ENCODE assay signal across 22 cellular contexts in genomic region chr6:167568407-167569024, GRCh38.
"Had no signal": no experiment of that assay in that cellular context is flagged by ENCODE, and none has a peak within 500 bp of the region (broad histone marks: within the 10 kb centered on the region; RNA-seq: fewer than 3 reads in every experiment).

No MANE protein-coding gene starts in this region.

- H3K4me3 ChIP-seq: cardiac muscle cell, hepatocyte, left lung, tibial artery had no signal

- DNase-seq: activated B cell treated with CpG ODN at 0.5 μM for 24 hours; activated CD4-positive, alpha-beta T cell treated with anti-CD3 and anti-CD28 coated beads for 36 hours; activated CD8-positive, alpha-beta memory T cell treated with anti-CD3 and anti-CD28 coated beads, Interleukin-2, amount 10 ng/mL, durations not matched to agents 7 days and 5 days; activated CD8-positive, alpha-beta T cell treated with anti-CD3 and anti-CD28 coated beads for 36 hours; activated effector memory CD4-positive, alpha-beta T cell treated with anti-CD3 and anti-CD28 coated beads, Interleukin-2, amount 50 U/mL, for 16 hours; activated naive CD4-positive, alpha-beta T cell treated with anti-CD3 and anti-CD28 coated beads, Interleukin-2, amount 10 ng/mL, durations not matched to agents 7 days and 5 days; activated T-cell treated with anti-CD3 and anti-CD28 coated beads for 4 hours; amygdala; effector CD8-positive, alpha-beta T cell; glutamatergic neuron; kidney glomerular epithelial cell; midbrain; nucleus accumbens; stimulated activated CD4-positive, alpha-beta T cell treated with anti-CD3 and anti-CD28 coated beads, Interleukin-4, amount 100 ng/mL, for 24 hours; stimulated activated naive CD8-positive, alpha-beta T cell treated with anti-CD3 and anti-CD28 coated beads, Interleukin-15, Interleukin-2, amounts not matched to agents 100 U/mL and 50 U/mL, for 24 hours; T1000; tibial artery had no signal

- H3K27me3 ChIP-seq: cardiac muscle cell, hepatocyte, left lung, tibial artery had no signal

- H3K4me1 Mint-ChIP-seq: activated B cell treated with CpG ODN at 0.5 μM for 24 hours; activated CD4-positive, alpha-beta T cell treated with anti-CD3 and anti-CD28 coated beads for 36 hours; activated CD8-positive, alpha-beta memory T cell treated with anti-CD3 and anti-CD28 coated beads, Interleukin-2, amount 10 ng/mL, durations not matched to agents 7 days and 5 days; activated naive CD4-positive, alpha-beta T cell treated with anti-CD3 and anti-CD28 coated beads, Interleukin-2, amount 10 ng/mL, durations not matched to agents 7 days and 5 days had no signal

- H3K27me3 Mint-ChIP-seq: activated CD4-positive, alpha-beta T cell treated with anti-CD3 and anti-CD28 coated beads for 36 hours; activated CD8-positive, alpha-beta memory T cell treated with anti-CD3 and anti-CD28 coated beads, Interleukin-2, amount 10 ng/mL, durations not matched to agents 7 days and 5 days; dendritic cell treated with granulocyte-macrophage colony-stimulating factor and Interleukin-4, amounts not matched to agents 40 ng/mL and 50 ng/mL, for 4 days had no signal

- H3K4me2 ChIP-seq: hepatocyte had no signal

- H3K9me3 Mint-ChIP-seq: activated B cell treated with CpG ODN at 0.5 μM for 24 hours; activated CD8-positive, alpha-beta T cell treated with anti-CD3 and anti-CD28 coated beads for 36 hours; dendritic cell treated with granulocyte-macrophage colony-stimulating factor and Interleukin-4, amounts not matched to agents 40 ng/mL and 50 ng/mL, for 4 days; natural killer cell treated with Interleukin-12 subunit alpha and Interleukin-12 subunit beta and Interleukin-15 and Interleukin-18, amount 100 ng/mL, for 72 hours had no signal

- H3K4me3 Mint-ChIP-seq: activated B cell treated with CpG ODN at 0.5 μM for 24 hours; activated CD4-positive, alpha-beta T cell treated with anti-CD3 and anti-CD28 coated beads for 36 hours; activated CD8-positive, alpha-beta memory T cell treated with anti-CD3 and anti-CD28 coated beads, Interleukin-2, amount 10 ng/mL, durations not matched to agents 7 days and 5 days; activated CD8-positive, alpha-beta T cell treated with anti-CD3 and anti-CD28 coated beads for 36 hours; activated naive CD4-positive, alpha-beta T cell treated with anti-CD3 and anti-CD28 coated beads, Interleukin-2, amount 10 ng/mL, durations not matched to agents 7 days and 5 days; dendritic cell treated with granulocyte-macrophage colony-stimulating factor and Interleukin-4, amounts not matched to agents 40 ng/mL and 50 ng/mL, for 4 days; natural killer cell treated with Interleukin-12 subunit alpha and Interleukin-12 subunit beta and Interleukin-15 and Interleukin-18, amount 100 ng/mL, for 72 hours had no signal

- H3K36me3 ChIP-seq: cardiac muscle cell, left lung, tibial artery had no signal

- H2AFZ ChIP-seq: hepatocyte had no signal

- H3K27ac ChIP-seq: cardiac muscle cell, hepatocyte, left lung, tibial artery had no signal

- H3K79me2 ChIP-seq: hepatocyte had no signal

- H3K27ac Mint-ChIP-seq: activated B cell treated with CpG ODN at 0.5 μM for 24 hours; activated CD4-positive, alpha-beta T cell treated with anti-CD3 and anti-CD28 coated beads for 36 hours; activated CD8-positive, alpha-beta memory T cell treated with anti-CD3 and anti-CD28 coated beads, Interleukin-2, amount 10 ng/mL, durations not matched to agents 7 days and 5 days; activated CD8-positive, alpha-beta T cell treated with anti-CD3 and anti-CD28 coated beads for 36 hours; activated naive CD4-positive, alpha-beta T cell treated with anti-CD3 and anti-CD28 coated beads, Interleukin-2, amount 10 ng/mL, durations not matched to agents 7 days and 5 days; dendritic cell treated with granulocyte-macrophage colony-stimulating factor and Interleukin-4, amounts not matched to agents 40 ng/mL and 50 ng/mL, for 4 days; natural killer cell treated with Interleukin-12 subunit alpha and Interleukin-12 subunit beta and Interleukin-15 and Interleukin-18, amount 100 ng/mL, for 72 hours had no signal

- H3K36me3 Mint-ChIP-seq: activated CD8-positive, alpha-beta memory T cell treated with anti-CD3 and anti-CD28 coated beads, Interleukin-2, amount 10 ng/mL, durations not matched to agents 7 days and 5 days; natural killer cell treated with Interleukin-12 subunit alpha and Interleukin-12 subunit beta and Interleukin-15 and Interleukin-18, amount 100 ng/mL, for 72 hours had no signal

- H3K9me3 ChIP-seq: left lung, tibial artery had no signal
